13 cellular contexts compared by ENCODE assay signal in genomic region chr18:64981915-64982314, GRCh38.
A peak's percentile ranks its signal among the peaks of the same experiment; 100 is the strongest.
DNase-seq lines count a peak whose midpoint lies in the region; ATAC-seq and TF ChIP-seq lines count a peak whose summit lies in the region.
"Had no signal": no experiment of that assay in that cellular context is flagged by ENCODE, and none has a peak within 500 bp of the region (broad histone marks: within the 10 kb centered on the region; RNA-seq: fewer than 3 reads in every experiment).

No MANE protein-coding gene starts in this region.

- no peaks in the 10 kb centered on the region for H3K36me3 ChIP-seq in heart right ventricle
- H3K36me3 ChIP-seq in testis (ENCODE audit: low read depth, missing control alignments), result no peaks in the 10 kb centered on the region
- no peaks in the 10 kb centered on the region for H3K36me3 ChIP-seq in hepatocyte (replicated peaks; ENCODE audit: insufficient read depth, low read depth)

- 77 to 79% methylated on average over 2 of the region's 2 CpGs for WGBS in heart right ventricle, 2 donors
- whole genome bisulfite sequencing in testis, 2 donors, result 64 to 76% methylated on average over 2 of the region's 2 CpGs
- 75% methylated on average over 2 of the region's 2 CpGs for WGBS in hepatocyte (ENCODE audit: low lambda C conversion rate, missing lambda C conversion rate)

- no peaks in the 10 kb centered on the region for H4K20me1 ChIP-seq in hepatocyte (ENCODE audit: insufficient read depth, poor library complexity, severe bottlenecking)

- H2AFZ ChIP-seq in hepatocyte, result no peak overlapping the region
- H2AFZ ChIP-seq: GM23338 had no signal

- no peaks in the 10 kb centered on the region for H3K9me2 ChIP-seq in hepatocyte (replicated peaks; ENCODE audit: insufficient read depth)

- TF ChIP-seq POLR2A in testis (IDR thresholded peaks at IDR 0.05), result no peak

- H3K27me3 ChIP-seq in heart right ventricle, result no peaks in the 10 kb centered on the region
- H3K27me3 ChIP-seq in testis, result no peaks in the 10 kb centered on the region
- no peaks in the 10 kb centered on the region for H3K27me3 ChIP-seq in hepatocyte

- no peaks in the 10 kb centered on the region for H3K9me3 ChIP-seq in heart right ventricle
- H3K9me3 ChIP-seq in testis, result no peaks in the 10 kb centered on the region
- no peaks in the 10 kb centered on the region for H3K9me3 ChIP-seq in hepatocyte (ENCODE audit: low read depth)

- intact Hi-C loops in Right ventricle myocardium superior (cut with DNase I) (no loop called here), heart right ventricle (cut with DNase I) (no loop called here), testis (cut with DNase I; ENCODE audit: low total_unique reads) (no loop called here)

- DNase-seq in Right ventricle myocardium superior (no peak), heart right ventricle (no peak), DMS79 (lab: John Stamatoyannopoulos, UW) (peak; percentile 9), testis (peak; percentile 19), hepatocyte (ENCODE audit: low spot score) (no peak)
- DNase-seq: CD4-positive, alpha-beta memory T cell; H7 had no signal

- no peaks in the 10 kb centered on the region for H3K79me2 ChIP-seq in hepatocyte

- TF ChIP-seq CTCF in heart right ventricle (IDR thresholded peaks at IDR 0.05), result no peak
- no peak for TF ChIP-seq CTCF in VCaP (conservative IDR thresholded peaks at IDR 0.05)
- TF ChIP-seq CTCF in testis (IDR thresholded peaks at IDR 0.05), result no peak
- TF ChIP-seq CTCF in hepatocyte (IDR thresholded peaks at IDR 0.05; ENCODE audit: poor library complexity), result no peak

- no peak overlapping the region for H3K4me2 ChIP-seq in hepatocyte
- H3K4me2 ChIP-seq: GM23338 had no signal

- no peak overlapping the region for H3K27ac ChIP-seq in heart right ventricle
- peak overlapping the region; percentile 44; the same call in 1 of the 2 replicates for H3K27ac ChIP-seq in VCaP
- H3K27ac ChIP-seq in testis, result peak overlapping the region in 1 of 2 donors; percentile 12
- H3K27ac ChIP-seq in hepatocyte, result no peak overlapping the region
- H3K27ac ChIP-seq: C4-2B had no signal

- H3K4me3 ChIP-seq in heart right ventricle, result no peak overlapping the region
- H3K4me3 ChIP-seq in testis, result no peak overlapping the region
- no peak overlapping the region for H3K4me3 ChIP-seq in hepatocyte
- H3K4me3 ChIP-seq: GM12878, GM23338 had no signal

- peak; percentile 32 for ATAC-seq in Right ventricle myocardium superior (ENCODE audit: poor library complexity)
- no peak for ATAC-seq in heart right ventricle
- ATAC-seq in GM19035 (IDR thresholded peaks at IDR 0.05; ENCODE audit: unreplicated experiment), result no peak
- ATAC-seq in GM18870 (IDR thresholded peaks at IDR 0.05; ENCODE audit: unreplicated experiment), result no peak
- ATAC-seq: GM12878, GM23338 had no signal

- H3K4me1 ChIP-seq in heart right ventricle (peaks cover 0 to 20% (median 4%) of the 10 kb centered on the region in 9 donors), testis (peaks cover 6% of the 10 kb centered on the region), hepatocyte (ENCODE audit: insufficient read depth) (peaks cover 9% of the 10 kb centered on the region)

Comparison
In these comparisons a context has a peak if more than half of its experiments do, and no peak if none do; other contexts are left out.
1. DNase-seq: peak in DMS79 (single experiment) and testis (single experiment); none in Right ventricle myocardium superior (single experiment), heart right ventricle (0 of 2) and hepatocyte (single experiment).